ENCODE assay signal across 1 cellular context in the genomic region with DNA sequence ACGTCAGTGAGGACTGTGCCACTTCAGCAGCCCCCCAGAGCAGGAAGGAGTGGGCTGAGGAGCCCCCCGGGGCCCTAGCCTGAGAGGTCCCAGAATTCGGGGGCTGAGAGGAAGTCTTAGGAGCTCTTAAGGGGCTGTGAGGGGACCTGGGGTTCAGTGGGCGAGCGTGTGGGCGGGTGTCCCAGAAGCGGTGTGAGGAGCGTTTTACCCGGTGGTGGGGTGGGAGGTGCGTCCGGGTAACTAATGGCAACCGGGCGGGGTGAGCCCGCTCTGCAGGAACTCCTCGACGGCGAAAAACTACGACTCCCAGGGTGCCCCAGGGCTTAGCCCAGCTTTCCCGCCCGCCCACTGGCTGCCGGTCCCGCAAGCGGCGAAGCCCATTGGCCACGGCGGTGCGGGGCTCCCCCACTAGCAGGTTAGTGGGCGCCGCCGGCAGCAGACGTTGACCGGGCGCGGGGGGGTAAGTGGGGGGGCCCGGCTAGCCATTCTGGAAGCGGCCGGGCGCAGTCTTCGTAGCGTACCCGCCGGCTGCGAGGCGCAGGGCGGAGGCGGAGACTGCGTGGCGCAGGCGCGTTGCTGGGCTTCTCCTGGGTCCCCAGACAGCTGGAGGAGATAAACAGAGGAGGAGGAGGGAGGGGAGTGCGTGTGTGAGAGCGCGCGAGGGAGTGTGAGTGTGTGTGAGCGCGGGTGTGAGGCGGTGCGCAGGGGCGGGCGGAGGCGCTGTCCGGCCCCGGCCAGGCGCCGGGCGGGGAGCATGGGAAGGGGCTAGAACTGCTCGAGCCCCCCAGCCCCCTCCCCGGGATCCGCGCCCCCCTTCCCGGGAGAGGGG.
TF ChIP-seq lines count a peak whose summit lies in the region.

Gene WDTC1 (plus strand): TSS at position 579 of the 829 bp plus-strand sequence. CDS start 26,423 bp downstream, outside the sequence.

TF ChIP-seq in GM12878, 131 proteins besides CTCF, POLR2A, EP300 and RAD21 (continued from another document):
- TF ChIP-seq NFYA (IDR thresholded peaks at IDR 0.05; ENCODE audit: borderline replicate concordance, low read depth, low read length): no peak
- no peak for TF ChIP-seq USF1 (IDR thresholded peaks at IDR 0.05; ENCODE audit: borderline replicate concordance, extremely low read length, insufficient read depth, low read depth, low read length)
- TF ChIP-seq NR2F1 (conservative IDR thresholded peaks at IDR 0.05): 0 out of 2 replicates have a peak, but pooled peaks have one; percentile 10
- TF ChIP-seq MYC (IDR thresholded peaks at IDR 0.05; ENCODE audit: insufficient read depth, insufficient read length, insufficient replicate concordance, low read length, severe bottlenecking): no peak
- TF ChIP-seq, protein P1, sequence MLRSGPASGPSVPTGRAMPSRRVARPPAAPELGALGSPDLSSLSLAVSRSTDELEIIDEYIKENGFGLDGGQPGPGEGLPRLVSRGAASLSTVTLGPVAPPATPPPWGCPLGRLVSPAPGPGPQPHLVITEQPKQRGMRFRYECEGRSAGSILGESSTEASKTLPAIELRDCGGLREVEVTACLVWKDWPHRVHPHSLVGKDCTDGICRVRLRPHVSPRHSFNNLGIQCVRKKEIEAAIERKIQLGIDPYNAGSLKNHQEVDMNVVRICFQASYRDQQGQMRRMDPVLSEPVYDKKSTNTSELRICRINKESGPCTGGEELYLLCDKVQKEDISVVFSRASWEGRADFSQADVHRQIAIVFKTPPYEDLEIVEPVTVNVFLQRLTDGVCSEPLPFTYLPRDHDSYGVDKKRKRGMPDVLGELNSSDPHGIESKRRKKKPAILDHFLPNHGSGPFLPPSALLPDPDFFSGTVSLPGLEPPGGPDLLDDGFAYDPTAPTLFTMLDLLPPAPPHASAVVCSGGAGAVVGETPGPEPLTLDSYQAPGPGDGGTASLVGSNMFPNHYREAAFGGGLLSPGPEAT (IDR thresholded peaks at IDR 0.05; ENCODE audit: low read depth): no peak; the same call in 1 of the 2 replicates
- TF ChIP-seq TCF7 (IDR thresholded peaks at IDR 0.05; ENCODE audit: borderline replicate concordance): no peak
- peak; percentile 84; the same call in 1 of the 2 replicates for TF ChIP-seq RB1 (IDR thresholded peaks at IDR 0.05; ENCODE audit: borderline replicate concordance)
- peak; percentile 66 for TF ChIP-seq IRF3 (IDR thresholded peaks at IDR 0.05)
- no peak for TF ChIP-seq EED (IDR thresholded peaks at IDR 0.05; ENCODE audit: low read depth)
- TF ChIP-seq, protein P2, sequence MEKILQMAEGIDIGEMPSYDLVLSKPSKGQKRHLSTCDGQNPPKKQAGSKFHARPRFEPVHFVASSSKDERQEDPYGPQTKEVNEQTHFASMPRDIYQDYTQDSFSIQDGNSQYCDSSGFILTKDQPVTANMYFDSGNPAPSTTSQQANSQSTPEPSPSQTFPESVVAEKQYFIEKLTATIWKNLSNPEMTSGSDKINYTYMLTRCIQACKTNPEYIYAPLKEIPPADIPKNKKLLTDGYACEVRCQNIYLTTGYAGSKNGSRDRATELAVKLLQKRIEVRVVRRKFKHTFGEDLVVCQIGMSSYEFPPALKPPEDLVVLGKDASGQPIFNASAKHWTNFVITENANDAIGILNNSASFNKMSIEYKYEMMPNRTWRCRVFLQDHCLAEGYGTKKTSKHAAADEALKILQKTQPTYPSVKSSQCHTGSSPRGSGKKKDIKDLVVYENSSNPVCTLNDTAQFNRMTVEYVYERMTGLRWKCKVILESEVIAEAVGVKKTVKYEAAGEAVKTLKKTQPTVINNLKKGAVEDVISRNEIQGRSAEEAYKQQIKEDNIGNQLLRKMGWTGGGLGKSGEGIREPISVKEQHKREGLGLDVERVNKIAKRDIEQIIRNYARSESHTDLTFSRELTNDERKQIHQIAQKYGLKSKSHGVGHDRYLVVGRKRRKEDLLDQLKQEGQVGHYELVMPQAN (conservative IDR thresholded peaks at IDR 0.05): peak; percentile 54; the same call in 1 of the 2 replicates
- no peak for TF ChIP-seq PAX8 (IDR thresholded peaks at IDR 0.05)
- peak; percentile 90 for TF ChIP-seq CHD2 (IDR thresholded peaks at IDR 0.05; ENCODE audit: borderline replicate concordance, low read depth, low read length)
- TF ChIP-seq PML (IDR thresholded peaks at IDR 0.05; ENCODE audit: low read length): no peak
- TF ChIP-seq MYB (IDR thresholded peaks at IDR 0.05; ENCODE audit: borderline replicate concordance, low read depth, low read length): no peak
- no peak for TF ChIP-seq SMC3 (IDR thresholded peaks at IDR 0.05; ENCODE audit: borderline replicate concordance, low read length)
- no peak for TF ChIP-seq CBX3 (IDR thresholded peaks at IDR 0.05; ENCODE audit: borderline replicate concordance, low read depth)
- peak; percentile 88 for TF ChIP-seq CREB1 (IDR thresholded peaks at IDR 0.05; ENCODE audit: low read depth)
- TF ChIP-seq E2F4 (IDR thresholded peaks at IDR 0.05; ENCODE audit: low read depth, low read length): 0 out of 2 replicates have a peak, but pooled peaks have one; percentile 13
- 0 out of 2 replicates have a peak, but pooled peaks have one; percentile 91 for TF ChIP-seq STAT1 (conservative IDR thresholded peaks at IDR 0.05)
- no peak for TF ChIP-seq NFXL1 (IDR thresholded peaks at IDR 0.05; ENCODE audit: borderline replicate concordance)
- peak; percentile 88 for TF ChIP-seq SIX5 (IDR thresholded peaks at IDR 0.05; ENCODE audit: low read depth, low read length, severe bottlenecking)
- no peak for TF ChIP-seq NR2C2 (IDR thresholded peaks at IDR 0.05; ENCODE audit: borderline replicate concordance, control insufficient read depth, insufficient read length, low read depth)
- peak; percentile 97 for TF ChIP-seq RELA (IDR thresholded peaks at IDR 0.05; ENCODE audit: borderline replicate concordance, partially characterized antibody)
